ENCODE assay signal across 8 cellular contexts in the genomic region with DNA sequence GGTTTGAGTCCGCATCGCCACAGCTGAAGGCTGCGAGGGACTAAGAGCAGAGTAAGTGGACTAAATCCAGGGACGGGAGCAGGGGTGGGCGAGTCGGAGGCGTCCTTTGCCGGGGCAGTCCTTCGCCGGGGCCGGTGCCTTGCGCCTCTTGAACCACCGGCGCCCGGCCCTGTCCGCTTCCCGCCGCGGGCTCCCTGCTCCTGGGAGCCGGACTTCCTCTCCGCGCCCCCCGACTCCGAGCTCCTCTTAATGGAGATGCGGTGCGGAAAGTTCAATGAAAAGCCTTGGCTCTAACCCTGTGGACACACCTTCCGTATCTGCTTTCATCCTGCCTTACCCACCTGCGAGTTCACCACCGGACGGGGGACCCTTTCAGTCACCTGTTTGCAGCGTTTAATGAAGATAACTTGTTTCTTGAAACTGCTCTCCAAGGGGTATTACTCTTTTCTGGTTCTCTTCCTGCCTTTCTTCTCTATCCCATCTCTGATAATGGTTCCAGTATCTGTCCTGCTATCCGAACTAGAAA. TPM values are rescaled to one million over a fixed set of nuclear protein-coding genes. Genes with fewer than 3 reads are reported as not detected.
DNase-seq lines count a peak whose midpoint lies in the region; ATAC-seq and TF ChIP-seq lines count a peak whose summit lies in the region.

No MANE protein-coding gene starts in this region.

- CTCF ChIA-PET in OCI-LY7 (lab: Charles Lee; ENCODE audit: unreplicated experiment) = no interaction called here

- H3K9me3 ChIP-seq in OCI-LY7 (ENCODE audit: low read length) (no peaks in the 10 kb centered on the region), lung (ENCODE audit: control insufficient read depth in 2 of 2, insufficient read depth in 1 of 2, low read length in 1 of 2) (no peaks in the 10 kb centered on the region)

- POLR2A ChIA-PET in OCI-LY7 (lab: Charles Lee) = interaction anchor here (0.9 to 1.4 kb wide), 5 partner anchors 12 to 306 kb away, joined by 3 to 4 read pairs (median 3); no protein-coding TSS in a partner anchor

- H3K4me2 ChIP-seq in OCI-LY7 (ENCODE audit: low read length) = peak overlapping the region; percentile 65

- peak; percentile 4 to 11 for ATAC-seq in activated T-cell treated with anti-CD3 and anti-CD28 coated beads, Interleukin-2, amount 50 U/mL, for 4 hours
- ATAC-seq in HG02973 (IDR thresholded peaks at IDR 0.05; ENCODE audit: unreplicated experiment) (peak; percentile 12), lung (ENCODE audit: insufficient read depth, low FRiP score) (no peak)

- peaks cover 61% of the 10 kb centered on the region for H3K4me1 Mint-ChIP-seq in activated T-cell treated with anti-CD3 and anti-CD28 coated beads, Interleukin-2, amount 50 U/mL, for 4 hours (ENCODE audit: low read depth)
- H3K4me1 Mint-ChIP-seq in type B pancreatic cell (ENCODE audit: unreplicated experiment) = peaks cover 8% of the 10 kb centered on the region

- peak overlapping the region; percentile 65 for H2AFZ ChIP-seq in OCI-LY7 (ENCODE audit: low read length)

- H3K36me3 ChIP-seq in OCI-LY7 (ENCODE audit: insufficient read depth, low read length) (peaks cover 20% of the 10 kb centered on the region), lung (ENCODE audit: control insufficient read depth in 2 of 2, insufficient read depth in 2 of 2, low read length in 2 of 2) (no peaks in the 10 kb centered on the region)

- no peaks in the 10 kb centered on the region for H3K27me3 ChIP-seq in lung (ENCODE audit: control insufficient read depth, insufficient read depth)

- H3K27ac Mint-ChIP-seq in type B pancreatic cell = peak overlapping the region; percentile 99

- BruUV-seq in OCI-LY7 (replicated peaks; lab: Mats Ljungman, UMichigan) = no TSS peak

- H4K20me1 ChIP-seq in OCI-LY7 (ENCODE audit: insufficient read depth, low read length) = peaks cover 43% of the 10 kb centered on the region

- peaks cover 9% of the 10 kb centered on the region for H3K36me3 Mint-ChIP-seq in activated T-cell treated with anti-CD3 and anti-CD28 coated beads, Interleukin-2, amount 50 U/mL, for 4 hours (ENCODE audit: insufficient read depth)
- H3K36me3 Mint-ChIP-seq in type B pancreatic cell = peaks cover 34% of the 10 kb centered on the region

- H3K4me3 ChIP-seq in OCI-LY7 (ENCODE audit: low read depth, low read length, poor library complexity, severe bottlenecking) = peak overlapping the region; percentile 89
- peak overlapping the region; percentile 87 for H3K4me3 ChIP-seq in lung

- DNase-seq in activated T-cell treated with anti-CD3 and anti-CD28 coated beads, Interleukin-2, amount 50 U/mL, for 4 hours = no peak
- no peak for DNase-seq in activated T-cell treated with anti-CD3 and anti-CD28 coated beads, Interleukin-2, amount 50 U/mL, for 1 hour
- DNase-seq in OCI-LY7 (ENCODE audit: low spot score) = peak; percentile 63
- DNase-seq in cerebellar cortex (ENCODE audit: low spot score) = peak; percentile 47
- peak; percentile 33 for DNase-seq in lung (ENCODE audit: low spot score)
- no peak for DNase-seq in type B pancreatic cell (ENCODE audit: extremely low spot score, unreplicated experiment)
- DNase-seq in AG08396 (ENCODE audit: low spot score) = no peak

- TF ChIP-seq CTCF in OCI-LY7 (conservative IDR thresholded peaks at IDR 0.05; ENCODE audit: low read length) (no peak), lung (IDR thresholded peaks at IDR 0.05; ENCODE audit: control extremely low read depth, extremely low read depth) (no peak), type B pancreatic cell (conservative IDR thresholded peaks at IDR 0.05) (no peak)

- H3K4me1 ChIP-seq in OCI-LY7 (ENCODE audit: insufficient read depth, low read length, poor library complexity, severe bottlenecking) = peaks cover 50% of the 10 kb centered on the region
- H3K4me1 ChIP-seq in lung (ENCODE audit: control insufficient read depth in 2 of 2, insufficient read depth in 2 of 2, low read length in 2 of 2) = peaks cover 0 to 15% of the 10 kb centered on the region in 2 donors

- no peaks in the 10 kb centered on the region for H3K9me3 Mint-ChIP-seq in activated T-cell treated with anti-CD3 and anti-CD28 coated beads, Interleukin-2, amount 50 U/mL, for 4 hours
- no peaks in the 10 kb centered on the region for H3K9me3 Mint-ChIP-seq in type B pancreatic cell

- 0% methylated on average over 32 of the region's 32 CpGs for WGBS in lung, 2 donors

- H3K4me3 Mint-ChIP-seq in activated T-cell treated with anti-CD3 and anti-CD28 coated beads, Interleukin-2, amount 50 U/mL, for 4 hours = peak overlapping the region; percentile 99
- peak overlapping the region; percentile 98 for H3K4me3 Mint-ChIP-seq in type B pancreatic cell

- H3K27ac ChIP-seq in OCI-LY7 (ENCODE audit: low read depth, low read length, poor library complexity, severe bottlenecking) (peak overlapping the region; percentile 79), lung (ENCODE audit: low read depth in 1 of 2, low read length in 1 of 2) (peak overlapping the region; percentile 80 to 98)

- H3K79me2 ChIP-seq in OCI-LY7 (ENCODE audit: insufficient read depth, low read depth, low read length) = peaks cover 94% of the 10 kb centered on the region

- no peaks in the 10 kb centered on the region for H3K27me3 Mint-ChIP-seq in activated T-cell treated with anti-CD3 and anti-CD28 coated beads, Interleukin-2, amount 50 U/mL, for 4 hours (ENCODE audit: low read depth)
- no peaks in the 10 kb centered on the region for H3K27me3 Mint-ChIP-seq in type B pancreatic cell

- no peaks in the 10 kb centered on the region for H3K9me2 ChIP-seq in OCI-LY7 (ENCODE audit: insufficient read depth, low read length)

- intact Hi-C loops in OCI-LY7 (cut with micrococcal nuclease; ENCODE audit: unreplicated experiment) = loop anchor here (1.0 to 5.0 kb wide), 4 partner anchors 76 to 306 kb away; a partner anchor contains a TSS

RNA-seq across cellular contexts. Expression of a gene that starts 0.5 kb away (rescaled TPM):
- total RNA-seq in activated T-cell treated with anti-CD3 and anti-CD28 coated beads, Interleukin-2, amount 50 U/mL, for 4 hours = 10 to 100 TPM; 39.2 to 44.1 (median 43.1) TPM
- 35.0 and 45.0 TPM in 2 replicates for total RNA-seq in OCI-LY7 (2014; rRNA removed; shearing (Covaris generic))
- 40.5 and 42.4 TPM in 2 replicates for total RNA-seq in OCI-LY7 (2022)
- 100 to 1,000 TPM in 1 of 2 donors, 10 to 100 TPM in 1; 37.9 to 110 TPM for total RNA-seq in lung
- polyA plus RNA-seq in lung = 10 to 100 TPM; 32.8 to 40.5 TPM
- 46.9 and 64.5 TPM in 2 replicates for total RNA-seq in type B pancreatic cell (ENCODE audit: low replicate concordance)

RNA-seq across cellular contexts. Expression of a gene that starts 0.9 kb away (rescaled TPM):
- 10 to 100 TPM; 52.1 to 59.0 (median 55.6) TPM for total RNA-seq in activated T-cell treated with anti-CD3 and anti-CD28 coated beads, Interleukin-2, amount 50 U/mL, for 4 hours
- 33.4 and 34.2 TPM in 2 replicates for total RNA-seq in OCI-LY7 (2014; rRNA removed; shearing (Covaris generic))
- 39.1 and 39.5 TPM in 2 replicates for total RNA-seq in OCI-LY7 (2022)
- 10 to 100 TPM; 16.8 to 19.0 TPM for total RNA-seq in lung
- polyA plus RNA-seq in lung = 10 to 100 TPM; 12.4 to 21.8 TPM
- 30.3 and 34.1 TPM in 2 replicates for total RNA-seq in type B pancreatic cell (ENCODE audit: low replicate concordance)

Comparison
In these comparisons a context has a peak if more than half of its experiments do, and no peak if none do; other contexts are left out.
1. DNase-seq: peak in OCI-LY7 (single experiment), cerebellar cortex (single experiment) and lung (single experiment); none in activated T-cell treated with anti-CD3 and anti-CD28 coated beads, Interleukin-2, amount 50 U/mL, for 4 hours (single experiment), activated T-cell treated with anti-CD3 and anti-CD28 coated beads, Interleukin-2, amount 50 U/mL, for 1 hour (single experiment), type B pancreatic cell (single experiment) and AG08396 (single experiment).